ENCODE assay signal across 1 cellular context in the genomic region with DNA sequence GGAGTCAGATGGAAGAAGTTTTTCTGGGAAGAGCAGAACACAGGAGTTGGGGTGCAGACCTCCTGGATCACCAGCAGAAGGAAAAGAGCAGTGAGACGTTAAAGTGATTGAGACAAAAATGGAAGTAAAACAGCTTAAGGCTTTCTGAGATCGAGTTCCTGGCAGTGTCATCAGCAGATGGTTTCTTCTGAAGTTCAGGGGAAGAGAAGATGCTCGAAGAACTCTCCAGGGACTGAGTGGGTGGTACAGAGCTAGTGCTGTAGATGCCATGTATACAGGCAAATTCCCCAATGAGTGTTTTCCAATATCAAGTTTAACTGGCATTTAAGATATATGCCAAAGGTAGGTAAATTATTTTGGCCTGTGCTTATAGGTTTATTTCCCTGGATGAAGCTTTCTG.
TF ChIP-seq lines count a peak whose summit lies in the region.

No MANE protein-coding gene starts in this region.

TF ChIP-seq in GM23338, 12 proteins besides CTCF, POLR2A, EP300 and RAD21:
- TF ChIP-seq, protein P1, sequence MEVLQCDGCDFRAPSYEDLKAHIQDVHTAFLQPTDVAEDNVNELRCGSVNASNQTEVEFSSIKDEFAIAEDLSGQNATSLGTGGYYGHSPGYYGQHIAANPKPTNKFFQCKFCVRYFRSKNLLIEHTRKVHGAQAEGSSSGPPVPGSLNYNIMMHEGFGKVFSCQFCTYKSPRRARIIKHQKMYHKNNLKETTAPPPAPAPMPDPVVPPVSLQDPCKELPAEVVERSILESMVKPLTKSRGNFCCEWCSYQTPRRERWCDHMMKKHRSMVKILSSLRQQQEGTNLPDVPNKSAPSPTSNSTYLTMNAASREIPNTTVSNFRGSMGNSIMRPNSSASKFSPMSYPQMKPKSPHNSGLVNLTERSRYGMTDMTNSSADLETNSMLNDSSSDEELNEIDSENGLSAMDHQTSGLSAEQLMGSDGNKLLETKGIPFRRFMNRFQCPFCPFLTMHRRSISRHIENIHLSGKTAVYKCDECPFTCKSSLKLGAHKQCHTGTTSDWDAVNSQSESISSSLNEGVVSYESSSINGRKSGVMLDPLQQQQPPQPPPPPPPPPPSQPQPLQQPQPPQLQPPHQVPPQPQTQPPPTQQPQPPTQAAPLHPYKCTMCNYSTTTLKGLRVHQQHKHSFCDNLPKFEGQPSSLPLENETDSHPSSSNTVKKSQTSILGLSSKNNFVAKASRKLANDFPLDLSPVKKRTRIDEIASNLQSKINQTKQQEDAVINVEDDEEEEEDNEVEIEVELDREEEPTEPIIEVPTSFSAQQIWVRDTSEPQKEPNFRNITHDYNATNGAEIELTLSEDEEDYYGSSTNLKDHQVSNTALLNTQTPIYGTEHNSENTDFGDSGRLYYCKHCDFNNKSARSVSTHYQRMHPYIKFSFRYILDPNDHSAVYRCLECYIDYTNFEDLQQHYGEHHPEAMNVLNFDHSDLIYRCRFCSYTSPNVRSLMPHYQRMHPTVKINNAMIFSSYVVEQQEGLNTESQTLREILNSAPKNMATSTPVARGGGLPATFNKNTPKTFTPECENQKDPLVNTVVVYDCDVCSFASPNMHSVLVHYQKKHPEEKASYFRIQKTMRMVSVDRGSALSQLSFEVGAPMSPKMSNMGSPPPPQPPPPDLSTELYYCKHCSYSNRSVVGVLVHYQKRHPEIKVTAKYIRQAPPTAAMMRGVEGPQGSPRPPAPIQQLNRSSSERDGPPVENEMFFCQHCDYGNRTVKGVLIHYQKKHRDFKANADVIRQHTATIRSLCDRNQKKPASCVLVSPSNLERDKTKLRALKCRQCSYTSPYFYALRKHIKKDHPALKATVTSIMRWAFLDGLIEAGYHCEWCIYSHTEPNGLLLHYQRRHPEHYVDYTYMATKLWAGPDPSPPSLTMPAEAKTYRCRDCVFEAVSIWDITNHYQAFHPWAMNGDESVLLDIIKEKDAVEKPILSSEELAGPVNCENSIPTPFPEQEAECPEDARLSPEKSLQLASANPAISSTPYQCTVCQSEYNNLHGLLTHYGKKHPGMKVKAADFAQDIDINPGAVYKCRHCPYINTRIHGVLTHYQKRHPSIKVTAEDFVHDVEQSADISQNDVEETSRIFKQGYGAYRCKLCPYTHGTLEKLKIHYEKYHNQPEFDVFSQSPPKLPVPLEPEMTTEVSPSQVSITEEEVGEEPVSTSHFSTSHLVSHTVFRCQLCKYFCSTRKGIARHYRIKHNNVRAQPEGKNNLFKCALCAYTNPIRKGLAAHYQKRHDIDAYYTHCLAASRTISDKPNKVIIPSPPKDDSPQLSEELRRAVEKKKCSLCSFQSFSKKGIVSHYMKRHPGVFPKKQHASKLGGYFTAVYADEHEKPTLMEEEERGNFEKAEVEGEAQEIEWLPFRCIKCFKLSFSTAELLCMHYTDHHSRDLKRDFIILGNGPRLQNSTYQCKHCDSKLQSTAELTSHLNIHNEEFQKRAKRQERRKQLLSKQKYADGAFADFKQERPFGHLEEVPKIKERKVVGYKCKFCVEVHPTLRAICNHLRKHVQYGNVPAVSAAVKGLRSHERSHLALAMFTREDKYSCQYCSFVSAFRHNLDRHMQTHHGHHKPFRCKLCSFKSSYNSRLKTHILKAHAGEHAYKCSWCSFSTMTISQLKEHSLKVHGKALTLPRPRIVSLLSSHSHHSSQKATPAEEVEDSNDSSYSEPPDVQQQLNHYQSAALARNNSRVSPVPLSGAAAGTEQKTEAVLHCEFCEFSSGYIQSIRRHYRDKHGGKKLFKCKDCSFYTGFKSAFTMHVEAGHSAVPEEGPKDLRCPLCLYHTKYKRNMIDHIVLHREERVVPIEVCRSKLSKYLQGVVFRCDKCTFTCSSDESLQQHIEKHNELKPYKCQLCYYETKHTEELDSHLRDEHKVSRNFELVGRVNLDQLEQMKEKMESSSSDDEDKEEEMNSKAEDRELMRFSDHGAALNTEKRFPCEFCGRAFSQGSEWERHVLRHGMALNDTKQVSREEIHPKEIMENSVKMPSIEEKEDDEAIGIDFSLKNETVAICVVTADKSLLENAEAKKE (CRISPR knock-in tag; IDR thresholded peaks at IDR 0.05) = no peak
- TF ChIP-seq EZH2phosphoT487 (IDR thresholded peaks at IDR 0.05; ENCODE audit: unreplicated experiment) (no peak), ZNF331 (CRISPR knock-in tag; IDR thresholded peaks at IDR 0.05; ENCODE audit: low read depth) (no peak), EZH2 (IDR thresholded peaks at IDR 0.05; ENCODE audit: low read depth, unreplicated experiment) (no peak), CREB1 (CRISPR knock-in tag; IDR thresholded peaks at IDR 0.05; ENCODE audit: low read depth) (no peak), POLR2AphosphoS5 (IDR thresholded peaks at IDR 0.05; ENCODE audit: low read depth) (no peak), JUNB (IDR thresholded peaks at IDR 0.05; ENCODE audit: unreplicated experiment) (no peak), ZNF114 (CRISPR knock-in tag; IDR thresholded peaks at IDR 0.05) (no peak)
- TF ChIP-seq, protein P2, sequence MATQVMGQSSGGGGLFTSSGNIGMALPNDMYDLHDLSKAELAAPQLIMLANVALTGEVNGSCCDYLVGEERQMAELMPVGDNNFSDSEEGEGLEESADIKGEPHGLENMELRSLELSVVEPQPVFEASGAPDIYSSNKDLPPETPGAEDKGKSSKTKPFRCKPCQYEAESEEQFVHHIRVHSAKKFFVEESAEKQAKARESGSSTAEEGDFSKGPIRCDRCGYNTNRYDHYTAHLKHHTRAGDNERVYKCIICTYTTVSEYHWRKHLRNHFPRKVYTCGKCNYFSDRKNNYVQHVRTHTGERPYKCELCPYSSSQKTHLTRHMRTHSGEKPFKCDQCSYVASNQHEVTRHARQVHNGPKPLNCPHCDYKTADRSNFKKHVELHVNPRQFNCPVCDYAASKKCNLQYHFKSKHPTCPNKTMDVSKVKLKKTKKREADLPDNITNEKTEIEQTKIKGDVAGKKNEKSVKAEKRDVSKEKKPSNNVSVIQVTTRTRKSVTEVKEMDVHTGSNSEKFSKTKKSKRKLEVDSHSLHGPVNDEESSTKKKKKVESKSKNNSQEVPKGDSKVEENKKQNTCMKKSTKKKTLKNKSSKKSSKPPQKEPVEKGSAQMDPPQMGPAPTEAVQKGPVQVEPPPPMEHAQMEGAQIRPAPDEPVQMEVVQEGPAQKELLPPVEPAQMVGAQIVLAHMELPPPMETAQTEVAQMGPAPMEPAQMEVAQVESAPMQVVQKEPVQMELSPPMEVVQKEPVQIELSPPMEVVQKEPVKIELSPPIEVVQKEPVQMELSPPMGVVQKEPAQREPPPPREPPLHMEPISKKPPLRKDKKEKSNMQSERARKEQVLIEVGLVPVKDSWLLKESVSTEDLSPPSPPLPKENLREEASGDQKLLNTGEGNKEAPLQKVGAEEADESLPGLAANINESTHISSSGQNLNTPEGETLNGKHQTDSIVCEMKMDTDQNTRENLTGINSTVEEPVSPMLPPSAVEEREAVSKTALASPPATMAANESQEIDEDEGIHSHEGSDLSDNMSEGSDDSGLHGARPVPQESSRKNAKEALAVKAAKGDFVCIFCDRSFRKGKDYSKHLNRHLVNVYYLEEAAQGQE (IDR thresholded peaks at IDR 0.05; ENCODE audit: unreplicated experiment) = no peak
- TF ChIP-seq, protein P3, sequence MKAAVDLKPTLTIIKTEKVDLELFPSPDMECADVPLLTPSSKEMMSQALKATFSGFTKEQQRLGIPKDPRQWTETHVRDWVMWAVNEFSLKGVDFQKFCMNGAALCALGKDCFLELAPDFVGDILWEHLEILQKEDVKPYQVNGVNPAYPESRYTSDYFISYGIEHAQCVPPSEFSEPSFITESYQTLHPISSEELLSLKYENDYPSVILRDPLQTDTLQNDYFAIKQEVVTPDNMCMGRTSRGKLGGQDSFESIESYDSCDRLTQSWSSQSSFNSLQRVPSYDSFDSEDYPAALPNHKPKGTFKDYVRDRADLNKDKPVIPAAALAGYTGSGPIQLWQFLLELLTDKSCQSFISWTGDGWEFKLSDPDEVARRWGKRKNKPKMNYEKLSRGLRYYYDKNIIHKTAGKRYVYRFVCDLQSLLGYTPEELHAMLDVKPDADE (IDR thresholded peaks at IDR 0.05) = no peak
